ENCODE assay signal across 17 cellular contexts in genomic region chr1:27253611-27254010, GRCh38. TPM values are rescaled to one million over a fixed set of nuclear protein-coding genes. Genes with fewer than 3 reads are reported as not detected.
DNase-seq lines count a peak whose midpoint lies in the region; FAIRE-seq and TF ChIP-seq lines count a peak whose summit lies in the region.
"Had no signal": no experiment of that assay in that cellular context is flagged by ENCODE, and none has a peak within 500 bp of the region (broad histone marks: within the 10 kb centered on the region; RNA-seq: fewer than 3 reads in every experiment).

No MANE protein-coding gene starts in this region.

- H3K27ac ChIP-seq in spleen, result peak overlapping the region in 6 of 8 donors; percentile 29 to 62 (median 50)
- H3K27ac ChIP-seq: lower lobe of right lung, parathyroid adenoma, uterus had no signal

- H3K27ac Mint-ChIP-seq in activated naive CD4-positive, alpha-beta T cell treated with anti-CD3 and anti-CD28 coated beads for 36 hours, result peak overlapping the region; percentile 93
- H3K27ac Mint-ChIP-seq in activated naive CD4-positive, alpha-beta T cell treated with anti-CD3 and anti-CD28 coated beads, Interleukin-2, amount 10 ng/mL, durations not matched to agents 7 days and 5 days, result no peak overlapping the region
- peak overlapping the region; percentile 87 for H3K27ac Mint-ChIP-seq in activated T-helper 1 cell treated with anti-CD3 and anti-CD28 coated beads, Interleukin-12 subunit alpha, Interleukin-12 subunit beta, Interleukin-2, Interleukin-4 antibody, amounts not matched to agents 30 ng/mL and 10 ng/mL and 1 ng/mL, durations not matched to agents 14 hours and 24 hours and 36 hours

- no peaks in the 10 kb centered on the region for H3K27me3 Mint-ChIP-seq in activated naive CD4-positive, alpha-beta T cell treated with anti-CD3 and anti-CD28 coated beads for 36 hours (ENCODE audit: low read depth)
- H3K27me3 Mint-ChIP-seq in activated naive CD4-positive, alpha-beta T cell treated with anti-CD3 and anti-CD28 coated beads, Interleukin-2, amount 10 ng/mL, durations not matched to agents 7 days and 5 days, result no peaks in the 10 kb centered on the region
- H3K27me3 Mint-ChIP-seq in activated T-helper 1 cell treated with anti-CD3 and anti-CD28 coated beads, Interleukin-12 subunit alpha, Interleukin-12 subunit beta, Interleukin-2, Interleukin-4 antibody, amounts not matched to agents 30 ng/mL and 10 ng/mL and 1 ng/mL, durations not matched to agents 14 hours and 24 hours and 36 hours (ENCODE audit: insufficient read depth), result peaks cover 3% of the 10 kb centered on the region

- H3K4me3 ChIP-seq in spleen, result no peak overlapping the region
- H3K4me3 ChIP-seq: lower lobe of right lung, uterus had no signal

- no peak for TF ChIP-seq POLR2A in GM12892 (IDR thresholded peaks at IDR 0.05; ENCODE audit: low read depth, low read length)
- no peak for TF ChIP-seq POLR2A in spleen (IDR thresholded peaks at IDR 0.05)

- WGBS in spleen, 5 donors, result 72 to 93% (median 78%) methylated on average over 3 of the region's 3 CpGs

- H3K4me1 Mint-ChIP-seq in activated naive CD4-positive, alpha-beta T cell treated with anti-CD3 and anti-CD28 coated beads for 36 hours (ENCODE audit: low read depth), result peaks cover 62% of the 10 kb centered on the region
- H3K4me1 Mint-ChIP-seq in activated naive CD4-positive, alpha-beta T cell treated with anti-CD3 and anti-CD28 coated beads, Interleukin-2, amount 10 ng/mL, durations not matched to agents 7 days and 5 days, result peaks cover 26% of the 10 kb centered on the region
- H3K4me1 Mint-ChIP-seq in activated T-helper 1 cell treated with anti-CD3 and anti-CD28 coated beads, Interleukin-12 subunit alpha, Interleukin-12 subunit beta, Interleukin-2, Interleukin-4 antibody, amounts not matched to agents 30 ng/mL and 10 ng/mL and 1 ng/mL, durations not matched to agents 14 hours and 24 hours and 36 hours (ENCODE audit: low read depth), result peaks cover 27% of the 10 kb centered on the region

- intact Hi-C loops in activated naive CD4-positive, alpha-beta T cell treated with anti-CD3 and anti-CD28 coated beads for 36 hours (cut with micrococcal nuclease), result loop anchor here (1.0 to 2.0 kb wide), 2 partner anchors 19 to 191 kb away; partner anchors contain the start of gene WDTC1
- intact Hi-C loops in activated T-helper 1 cell treated with anti-CD3 and anti-CD28 coated beads, Interleukin-12 subunit alpha, Interleukin-12 subunit beta, Interleukin-2, Interleukin-4 antibody, amounts not matched to agents 30 ng/mL and 10 ng/mL and 1 ng/mL, durations not matched to agents 14 hours and 24 hours and 36 hours (cut with micrococcal nuclease), result no loop called here
- intact Hi-C loops in spleen (cut with DNase I; ENCODE audit: low total_unique reads), result no loop called here

- H3K36me3 ChIP-seq in spleen, result peaks cover 0 to 11% (median 0%) of the 10 kb centered on the region in 6 donors
- H3K36me3 ChIP-seq: lower lobe of right lung, uterus had no signal

- no peaks in the 10 kb centered on the region for H3K36me3 Mint-ChIP-seq in activated naive CD4-positive, alpha-beta T cell treated with anti-CD3 and anti-CD28 coated beads for 36 hours (ENCODE audit: low read depth)
- peaks cover 2% of the 10 kb centered on the region for H3K36me3 Mint-ChIP-seq in activated naive CD4-positive, alpha-beta T cell treated with anti-CD3 and anti-CD28 coated beads, Interleukin-2, amount 10 ng/mL, durations not matched to agents 7 days and 5 days
- H3K36me3 Mint-ChIP-seq in activated T-helper 1 cell treated with anti-CD3 and anti-CD28 coated beads, Interleukin-12 subunit alpha, Interleukin-12 subunit beta, Interleukin-2, Interleukin-4 antibody, amounts not matched to agents 30 ng/mL and 10 ng/mL and 1 ng/mL, durations not matched to agents 14 hours and 24 hours and 36 hours (ENCODE audit: low read depth), result peaks cover 5% of the 10 kb centered on the region

- FAIRE-seq in GM12892 (lab: Jason Lieb, UNC), result peak; percentile 36
- FAIRE-seq: colon had no signal

- TF ChIP-seq CTCF in spleen (IDR thresholded peaks at IDR 0.05 in 8 of 11, conservative IDR thresholded peaks at IDR 0.05 in 3 of 11), result no peak

- no peak for DNase-seq in activated naive CD4-positive, alpha-beta T cell treated with anti-CD3 and anti-CD28 coated beads for 36 hours
- no peak for DNase-seq in activated naive CD4-positive, alpha-beta T cell treated with anti-CD3 and anti-CD28 coated beads, Interleukin-2, amount 10 ng/mL, durations not matched to agents 7 days and 5 days
- DNase-seq in GM12892 (ENCODE audit: insufficient read length) (no peak), spleen (no peak), NCI-H1436 (lab: John Stamatoyannopoulos, UW) (no peak), OCI-M1 (lab: John Stamatoyannopoulos, UW) (no peak)
- DNase-seq in activated T-helper 1 cell treated with anti-CD3 and anti-CD28 coated beads, Interleukin-12 subunit alpha, Interleukin-12 subunit beta, Interleukin-2, Interleukin-4 antibody, amounts not matched to agents 30 ng/mL and 10 ng/mL and 1 ng/mL, durations not matched to agents 14 hours and 24 hours and 36 hours (ENCODE audit: low spot score), result no peak
- no peak for DNase-seq in stimulated activated CD4-positive, alpha-beta T cell treated with anti-CD3 and anti-CD28 coated beads, Interleukin-2, amount 100 ng/mL, for 48 hours
- DNase-seq: activated gamma-delta T cell treated with Interleukin-2 at 50 U/mL for 16 hours, islet precursor cell, lower lobe of right lung, NCI-H1436 treated with DMSO at 0.1 percent for 48 hours, NCI-H774, substantia nigra, uterus had no signal

- H3K27me3 ChIP-seq in spleen (replicated peaks in 1 of 7), result no peaks in the 10 kb centered on the region
- H3K27me3 ChIP-seq: uterus had no signal

- peaks cover 3 to 80% (median 59%) of the 10 kb centered on the region in 6 donors for H3K4me1 ChIP-seq in spleen
- H3K4me1 ChIP-seq: parathyroid adenoma, uterus had no signal

- CTCF ChIA-PET in activated naive CD4-positive, alpha-beta T cell treated with anti-CD3 and anti-CD28 coated beads for 36 hours (lab: Charles Lee), result interaction anchor here (0.7 kb wide), 1 partner anchor 8 kb away, joined by 4 read pairs; no protein-coding TSS in a partner anchor
- CTCF ChIA-PET in activated naive CD4-positive, alpha-beta T cell treated with anti-CD3 and anti-CD28 coated beads, Interleukin-2, amount 10 ng/mL, durations not matched to agents 7 days and 5 days (lab: Charles Lee), result no interaction called here

- no peaks in the 10 kb centered on the region for H3K9me3 ChIP-seq in spleen
- H3K9me3 ChIP-seq: lower lobe of right lung, uterus had no signal

- H3K9me3 Mint-ChIP-seq in activated naive CD4-positive, alpha-beta T cell treated with anti-CD3 and anti-CD28 coated beads for 36 hours, result no peaks in the 10 kb centered on the region
- no peaks in the 10 kb centered on the region for H3K9me3 Mint-ChIP-seq in activated naive CD4-positive, alpha-beta T cell treated with anti-CD3 and anti-CD28 coated beads, Interleukin-2, amount 10 ng/mL, durations not matched to agents 7 days and 5 days
- no peaks in the 10 kb centered on the region for H3K9me3 Mint-ChIP-seq in activated T-helper 1 cell treated with anti-CD3 and anti-CD28 coated beads, Interleukin-12 subunit alpha, Interleukin-12 subunit beta, Interleukin-2, Interleukin-4 antibody, amounts not matched to agents 30 ng/mL and 10 ng/mL and 1 ng/mL, durations not matched to agents 14 hours and 24 hours and 36 hours

- peak overlapping the region; percentile 60 for H3K4me3 Mint-ChIP-seq in activated naive CD4-positive, alpha-beta T cell treated with anti-CD3 and anti-CD28 coated beads for 36 hours
- no peak overlapping the region for H3K4me3 Mint-ChIP-seq in activated naive CD4-positive, alpha-beta T cell treated with anti-CD3 and anti-CD28 coated beads, Interleukin-2, amount 10 ng/mL, durations not matched to agents 7 days and 5 days
- peak overlapping the region; percentile 33 for H3K4me3 Mint-ChIP-seq in activated T-helper 1 cell treated with anti-CD3 and anti-CD28 coated beads, Interleukin-12 subunit alpha, Interleukin-12 subunit beta, Interleukin-2, Interleukin-4 antibody, amounts not matched to agents 30 ng/mL and 10 ng/mL and 1 ng/mL, durations not matched to agents 14 hours and 24 hours and 36 hours

RNA-seq across cellular contexts. Expression of gene WDTC1, which starts 19.2 kb away (rescaled TPM):
- total RNA-seq in activated naive CD4-positive, alpha-beta T cell treated with anti-CD3 and anti-CD28 coated beads for 36 hours, result 10 to 100 TPM; 22.6 to 22.9 TPM
- 13.0 TPM for polyA plus RNA-seq in GM12892 (2012; ENCODE audit: missing spikeins)
- total RNA-seq in activated T-helper 1 cell treated with anti-CD3 and anti-CD28 coated beads, Interleukin-12 subunit alpha, Interleukin-12 subunit beta, Interleukin-2, Interleukin-4 antibody, amounts not matched to agents 30 ng/mL and 10 ng/mL and 1 ng/mL, durations not matched to agents 14 hours and 24 hours and 36 hours, result 18.4 and 20.1 TPM in 2 replicates
- total RNA-seq in spleen, result 10 to 100 TPM; 43.4 to 56.5 (median 49.4) TPM
- 10 to 100 TPM in 1 of 3 donors, 1 to 10 TPM in 2; 7.7 to 21.1 (median 8.5) TPM for polyA plus RNA-seq in spleen
